Comparison of ENCODE assay signal across 3 cellular contexts in the genomic region with DNA sequence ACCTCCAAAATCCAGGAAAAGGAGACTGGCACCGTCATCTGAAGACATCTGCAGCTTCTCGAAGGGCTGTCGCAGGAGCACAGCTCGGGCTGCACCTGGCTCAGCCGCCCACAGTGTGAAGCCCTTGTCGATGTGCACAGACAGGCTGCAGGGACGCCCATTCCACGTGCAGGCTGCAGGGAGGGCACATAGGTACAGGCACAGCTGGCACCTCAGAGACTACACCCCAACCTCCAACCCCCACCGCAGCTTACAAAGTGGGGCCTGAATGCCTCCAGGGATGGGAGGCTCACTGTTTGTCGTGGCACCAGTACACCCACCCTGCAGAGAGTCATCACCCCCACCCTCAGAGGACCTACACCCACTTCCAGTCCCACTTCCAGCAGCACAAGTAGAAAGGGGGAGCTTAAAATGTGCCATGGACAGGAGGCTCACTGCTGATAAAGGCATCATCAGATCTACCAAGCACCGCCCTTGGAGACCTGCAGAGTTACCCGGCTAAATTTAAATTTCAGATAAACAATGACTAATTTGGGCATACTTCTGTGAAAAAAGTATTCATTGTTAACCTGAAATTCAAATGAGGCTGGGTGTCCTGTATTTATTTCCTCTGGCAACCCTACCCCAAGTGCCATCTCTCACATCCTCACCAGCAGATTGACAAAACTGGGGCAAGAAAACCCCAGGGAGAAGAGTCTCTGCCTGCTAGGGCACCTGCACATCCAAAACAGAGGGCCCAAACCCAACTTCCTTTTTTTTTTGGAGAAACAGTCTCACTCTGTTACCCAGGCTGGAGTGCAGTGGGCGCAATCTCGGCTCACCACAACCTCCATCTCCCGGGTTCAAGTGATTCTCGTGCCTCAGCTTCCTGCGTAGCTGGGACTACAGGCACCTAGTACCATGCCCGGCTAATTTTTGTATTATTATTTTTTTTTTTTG.
TF ChIP-seq lines count a peak whose summit lies in the region.

No MANE protein-coding gene starts in this region.

TF ChIP-seq in GM12891, 5 proteins besides CTCF, POLR2A, EP300 and RAD21:
- TF ChIP-seq POU2F2 (IDR thresholded peaks at IDR 0.05; ENCODE audit: low read depth, low read length) (no peak), POLR2AphosphoS5 (IDR thresholded peaks at IDR 0.05; ENCODE audit: low read depth, low read length) (no peak), SPI1 (IDR thresholded peaks at IDR 0.05; ENCODE audit: low read depth, low read length) (0 out of 2 replicates have a peak, but pooled peaks have one; percentile 11), PAX5 (IDR thresholded peaks at IDR 0.05; ENCODE audit: insufficient read depth, low read length, severe bottlenecking) (no peak), TAF1 (IDR thresholded peaks at IDR 0.05; ENCODE audit: low read depth, low read length) (no peak)

TF ChIP-seq in IMR-90, 13 proteins besides CTCF, POLR2A, EP300 and RAD21:
- TF ChIP-seq SMC3 (IDR thresholded peaks at IDR 0.05; ENCODE audit: low read depth, low read length) (no peak), MAZ (IDR thresholded peaks at IDR 0.05; ENCODE audit: borderline replicate concordance, low read depth, low read length) (no peak)

TF ChIP-seq in GM12878, 131 proteins besides CTCF, POLR2A, EP300 and RAD21:
- TF ChIP-seq CHD4 (IDR thresholded peaks at IDR 0.05) (no peak), SPI1 (IDR thresholded peaks at IDR 0.05; ENCODE audit: borderline replicate concordance, insufficient read depth, low read depth, low read length) (peak; percentile 14; the same call in 1 of the 2 replicates)
TF ChIP-seq in GM12878: peak in this region for 1.
